8 cellular contexts compared by ENCODE assay signal in the genomic region with DNA sequence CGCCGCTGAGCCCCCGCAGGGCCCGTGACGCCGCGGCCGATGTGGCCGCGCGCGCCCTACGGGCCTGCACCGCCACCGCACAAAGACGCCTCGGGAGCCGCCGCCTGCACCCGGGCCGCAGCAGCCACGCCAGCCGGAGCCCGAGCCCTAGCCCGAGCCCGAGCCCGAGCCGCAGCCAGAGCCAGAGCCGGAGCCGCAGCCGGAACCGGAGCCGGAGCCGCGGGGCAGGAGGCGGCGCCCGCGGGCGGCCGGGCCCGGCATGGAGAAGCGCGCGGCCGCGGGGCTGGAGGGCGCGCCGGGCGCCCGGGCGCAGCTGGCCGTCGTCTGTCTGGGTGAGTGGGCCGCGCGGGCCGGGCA. TPM values are rescaled to one million over a fixed set of nuclear protein-coding genes. Genes with fewer than 3 reads are reported as not detected.
DNase-seq lines count a peak whose midpoint lies in the region; ATAC-seq and TF ChIP-seq lines count a peak whose summit lies in the region.

No MANE protein-coding gene starts in this region.

- no peak for TF ChIP-seq CTCF in GM23338 (conservative IDR thresholded peaks at IDR 0.05; ENCODE audit: low read depth in 2 of 2)
- no peak for TF ChIP-seq CTCF in spleen (IDR thresholded peaks at IDR 0.05 in 8 of 11, conservative IDR thresholded peaks at IDR 0.05 in 3 of 11)
- no peak for TF ChIP-seq CTCF in progenitor cell of endocrine pancreas (IDR thresholded peaks at IDR 0.05; ENCODE audit: unreplicated experiment)

- no peaks in the 10 kb centered on the region for H3K9me3 ChIP-seq in adipocyte (ENCODE audit: control insufficient read depth, low read length)
- no peaks in the 10 kb centered on the region for H3K9me3 ChIP-seq in iPS-18a (ENCODE audit: control insufficient read depth, low read depth, low read length)
- no peaks in the 10 kb centered on the region for H3K9me3 ChIP-seq in spleen

- H3K27ac ChIP-seq in GM23338 (ENCODE audit: low read depth) (no peak overlapping the region), iPS-18a (ENCODE audit: low read length) (no peak overlapping the region), spleen (peak overlapping the region in 4 of 8 donors; percentile 52 to 71 (median 65))

- TF ChIP-seq POLR2A in spleen (IDR thresholded peaks at IDR 0.05) = no peak

- peaks cover 5% of the 10 kb centered on the region; the same call in 1 of the 2 replicates for H3K4me1 ChIP-seq in GM23338 (ENCODE audit: insufficient read depth)
- peaks cover 8% of the 10 kb centered on the region for H3K4me1 ChIP-seq in adipocyte (ENCODE audit: control insufficient read depth, insufficient read depth, low read length)
- no peaks in the 10 kb centered on the region for H3K4me1 ChIP-seq in iPS-18a (ENCODE audit: control insufficient read depth, low read depth, low read length)
- H3K4me1 ChIP-seq in spleen = peaks cover 0 to 37% (median 17%) of the 10 kb centered on the region in 6 donors

- ATAC-seq in GM23338 (peak; percentile 19; the same call in 2 of the 3 replicates), HG02970 (IDR thresholded peaks at IDR 0.05; ENCODE audit: low FRiP score, unreplicated experiment) (no peak), GM21737 (IDR thresholded peaks at IDR 0.05; ENCODE audit: unreplicated experiment) (no peak)

- H3K36me3 Mint-ChIP-seq in GM23338 (ENCODE audit: low read depth) (no peaks in the 10 kb centered on the region; the same call in 1 of the 3 replicates), progenitor cell of endocrine pancreas (ENCODE audit: insufficient read depth) (peaks cover 5% of the 10 kb centered on the region)

- H3F3A ChIP-seq in GM23338 (replicated peaks; ENCODE audit: low read depth) = no peaks in the 10 kb centered on the region

- peak overlapping the region; percentile 89; the same call in 1 of the 2 replicates for H3K4me2 ChIP-seq in GM23338

- WGBS in spleen, 5 donors = 0 to 2% (median 1%) methylated on average over 11 to 59 of the region's 59 CpGs; no CpG with 5 or more reads in 1 of the 5 donors

- no peaks in the 10 kb centered on the region for H4K20me1 ChIP-seq in GM23338 (replicated peaks; ENCODE audit: insufficient read depth)

- H3K4me1 Mint-ChIP-seq in GM23338 = no peaks in the 10 kb centered on the region; the same call in 2 of the 3 replicates
- H3K4me1 Mint-ChIP-seq in progenitor cell of endocrine pancreas (ENCODE audit: low read depth) = no peaks in the 10 kb centered on the region

- H3K4me3 ChIP-seq in GM23338 (peak overlapping the region; percentile 69; the same call in 1 of the 2 replicates), adipocyte (ENCODE audit: low read length) (peak overlapping the region; percentile 80), iPS-18a (ENCODE audit: low read length) (peak overlapping the region; percentile 48), spleen (peak overlapping the region; percentile 28 to 76 (median 50))

- H3K36me3 ChIP-seq in GM23338 (ENCODE audit: insufficient read depth) (no peaks in the 10 kb centered on the region), adipocyte (ENCODE audit: control insufficient read depth, insufficient read depth, low read length, severe bottlenecking) (peaks cover 16% of the 10 kb centered on the region), iPS-18a (ENCODE audit: control insufficient read depth, low read depth, low read length) (no peaks in the 10 kb centered on the region), spleen (peaks cover 0 to 12% (median 0%) of the 10 kb centered on the region in 6 donors)

- intact Hi-C loops in spleen (cut with DNase I; ENCODE audit: low total_unique reads) = no loop called here

- no peak overlapping the region for H3K27ac Mint-ChIP-seq in GM23338
- H3K27ac Mint-ChIP-seq in progenitor cell of endocrine pancreas = no peak overlapping the region

- H3K79me2 ChIP-seq in GM23338 (replicated peaks; ENCODE audit: insufficient read depth) = no peaks in the 10 kb centered on the region

- no peak overlapping the region for H2AFZ ChIP-seq in GM23338

- DNase-seq in GM23338 (ENCODE audit: low spot score) (peak; percentile 36), adipocyte (ENCODE audit: low read depth) (peak; percentile 64), spleen (no peak), NCI-H2081 (lab: John Stamatoyannopoulos, UW) (no peak), progenitor cell of endocrine pancreas (ENCODE audit: low spot score, unreplicated experiment) (no peak)

- H3K27me3 Mint-ChIP-seq in GM23338 (ENCODE audit: insufficient read depth, low read depth, poor library complexity) = peaks cover 24% of the 10 kb centered on the region
- peaks cover 34% of the 10 kb centered on the region for H3K27me3 Mint-ChIP-seq in progenitor cell of endocrine pancreas

- H3K4me3 Mint-ChIP-seq in GM23338 (no peak overlapping the region), progenitor cell of endocrine pancreas (ENCODE audit: low read depth) (no peak overlapping the region)

- no peaks in the 10 kb centered on the region for H3K9me2 ChIP-seq in GM23338 (ENCODE audit: insufficient read depth)

- H3K27me3 ChIP-seq in GM23338 (ENCODE audit: insufficient read depth) = peaks cover 23% of the 10 kb centered on the region
- H3K27me3 ChIP-seq in adipocyte (replicated peaks; ENCODE audit: control insufficient read depth, insufficient read depth, low read length) = peaks cover 13% of the 10 kb centered on the region
- peaks cover 17% of the 10 kb centered on the region for H3K27me3 ChIP-seq in iPS-18a (ENCODE audit: control insufficient read depth, insufficient read depth, low read length)
- peaks cover 0 to 61% (median 18%) of the 10 kb centered on the region in 7 donors for H3K27me3 ChIP-seq in spleen (replicated peaks in 1 of 7)

- H3K9me3 Mint-ChIP-seq in GM23338 (no peaks in the 10 kb centered on the region; the same call in 2 of the 3 replicates), progenitor cell of endocrine pancreas (ENCODE audit: low read depth) (no peaks in the 10 kb centered on the region)

- H3K9ac ChIP-seq in adipocyte (ENCODE audit: low read length) (peak overlapping the region; percentile 80), iPS-18a (ENCODE audit: low read length) (no peak overlapping the region)

TF ChIP-seq in GM23338, 12 proteins besides CTCF, POLR2A, EP300 and RAD21:
- no peak for TF ChIP-seq ETS1 (IDR thresholded peaks at IDR 0.05)
- TF ChIP-seq JUNB (IDR thresholded peaks at IDR 0.05; ENCODE audit: unreplicated experiment) = no peak
- no peak for TF ChIP-seq EZH2 (IDR thresholded peaks at IDR 0.05; ENCODE audit: low read depth, unreplicated experiment)
- no peak for TF ChIP-seq REST (IDR thresholded peaks at IDR 0.05; ENCODE audit: unreplicated experiment)
- TF ChIP-seq NANOG (IDR thresholded peaks at IDR 0.05; ENCODE audit: borderline replicate concordance) = no peak
- no peak for TF ChIP-seq POLR2AphosphoS5 (IDR thresholded peaks at IDR 0.05; ENCODE audit: low read depth)
TF ChIP-seq in GM23338: peak in this region for 0.

RNA-seq across cellular contexts. Expression of gene LRP3, which starts 0.4 kb away (rescaled TPM):
- total RNA-seq in GM23338 (2014; rRNA removed; shearing (Covaris generic)) = 43.1 and 62.7 TPM in 2 replicates
- 3.5 and 4.3 TPM in 2 replicates for polyA plus RNA-seq in GM23338 (2016; fragmentation: Nextera tagmentation; extraction: Ambion mirVana)
- 10 to 100 TPM in 3 of 7 donors, 1 to 10 TPM in 4; 7.9 to 12.8 (median 9.8) TPM for total RNA-seq in spleen
- 1 to 10 TPM; 1.4 to 6.4 (median 2.5) TPM for polyA plus RNA-seq in spleen
- total RNA-seq in progenitor cell of endocrine pancreas = 50.1 and 51.2 TPM in 2 replicates

RNA-seq across cellular contexts. Expression of gene SLC7A10, which starts 31.1 kb away (rescaled TPM):
- total RNA-seq in GM23338 (2014; rRNA removed; shearing (Covaris generic)) = 2.6 and 6.3 TPM in 2 replicates
- polyA plus RNA-seq in GM23338 (2016; fragmentation: Nextera tagmentation; extraction: Ambion mirVana) (2.5 and 3.3 TPM in 2 replicates), spleen (under 1 TPM in 2 of 3 donors, not detected in 1; 0.06 to 0.07 TPM)
- total RNA-seq in spleen (under 1 TPM in 2 of 7 donors, not detected in 5; 0.32 to 0.37 TPM), progenitor cell of endocrine pancreas (0.48 and 0.98 TPM in 2 replicates)

Comparison
In these comparisons a context has a peak if more than half of its experiments do, and no peak if none do; other contexts are left out.
1. DNase-seq: peak in GM23338 (single experiment) and adipocyte (single experiment); none in spleen (single experiment), NCI-H2081 (0 of 2) and progenitor cell of endocrine pancreas (single experiment).
2. Peak in every context shown above with its lines, with median percentiles within 50 percentile points of each other: H3K4me3 ChIP-seq.